In the genomic region with DNA sequence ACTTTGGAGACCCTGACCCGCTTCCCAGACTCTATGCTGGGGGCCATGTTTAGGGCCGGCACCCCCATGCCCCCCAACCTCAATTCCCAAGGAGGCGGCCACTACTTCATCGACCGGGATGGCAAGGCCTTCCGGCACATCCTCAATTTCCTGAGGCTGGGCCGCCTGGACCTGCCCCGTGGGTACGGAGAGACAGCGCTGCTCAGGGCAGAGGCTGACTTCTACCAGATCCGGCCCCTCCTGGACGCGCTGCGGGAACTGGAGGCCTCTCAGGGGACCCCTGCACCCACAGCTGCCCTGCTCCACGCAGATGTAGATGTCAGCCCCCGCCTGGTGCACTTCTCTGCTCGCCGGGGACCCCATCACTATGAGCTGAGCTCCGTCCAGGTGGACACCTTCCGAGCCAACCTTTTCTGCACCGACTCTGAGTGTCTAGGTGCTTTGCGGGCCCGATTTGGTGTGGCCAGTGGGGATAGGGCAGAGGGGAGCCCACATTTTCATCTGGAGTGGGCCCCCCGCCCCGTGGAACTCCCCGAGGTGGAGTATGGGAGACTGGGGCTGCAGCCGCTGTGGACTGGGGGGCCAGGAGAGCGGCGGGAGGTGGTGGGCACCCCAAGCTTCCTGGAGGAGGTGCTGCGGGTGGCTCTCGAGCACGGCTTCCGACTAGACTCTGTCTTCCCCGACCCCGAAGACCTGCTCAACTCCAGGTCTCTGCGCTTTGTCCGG, we compare ENCODE assay signal across 8 cellular contexts. TPM values are rescaled to one million over a fixed set of nuclear protein-coding genes. Genes with fewer than 3 reads are reported as not detected.
DNase-seq lines count a peak whose midpoint lies in the region; ATAC-seq and TF ChIP-seq lines count a peak whose summit lies in the region.

No MANE protein-coding gene starts in this region.

- H3K27me3 ChIP-seq in BJ (ENCODE audit: control insufficient read depth, insufficient read depth, low read length) (no peaks in the 10 kb centered on the region), OCI-LY3 (ENCODE audit: low read depth, low read length) (no peaks in the 10 kb centered on the region), endodermal cell (ENCODE audit: control insufficient read depth, insufficient read depth, low read length, poor library complexity, severe bottlenecking) (no peaks in the 10 kb centered on the region), osteoblast (ENCODE audit: insufficient read depth, low read length) (no peaks in the 10 kb centered on the region)

- H4K20me1 ChIP-seq in OCI-LY3 (ENCODE audit: insufficient read depth, low read length) (no peaks in the 10 kb centered on the region), osteoblast (ENCODE audit: insufficient read depth, low read length) (peaks cover 33% of the 10 kb centered on the region)

- H3K9ac ChIP-seq in OCI-LY3 (ENCODE audit: low read length) (peak overlapping the region; percentile 86; the same call in 1 of the 2 replicates), endodermal cell (ENCODE audit: extremely low read depth, low read length, poor library complexity, severe bottlenecking) (no peak overlapping the region)

- H3K36me3 Mint-ChIP-seq in endodermal cell (ENCODE audit: low read depth): no peaks in the 10 kb centered on the region

- H3K79me2 ChIP-seq in OCI-LY3 (ENCODE audit: low read length) (no peaks in the 10 kb centered on the region), osteoblast (ENCODE audit: insufficient read depth, low read length) (peaks cover 39% of the 10 kb centered on the region)

- H3K27ac ChIP-seq in OCI-LY3 (ENCODE audit: low read length) (no peak overlapping the region), endodermal cell (ENCODE audit: low read depth, low read length) (no peak overlapping the region), osteoblast (ENCODE audit: low read depth, low read length) (no peak overlapping the region)

- H3K27ac Mint-ChIP-seq in endodermal cell: no peak overlapping the region

- WGBS in endodermal cell (ENCODE audit: insufficient coverage in 1 of 2, insufficient read length in 1 of 2), 2 experiments: 93 to 94% methylated on average over 20 to 37 of the region's 37 CpGs

- H3K4me2 ChIP-seq in OCI-LY3 (ENCODE audit: low read length) (peak overlapping the region; percentile 84), osteoblast (ENCODE audit: insufficient read depth, low read length) (peak overlapping the region; percentile 96)

- H3K4me1 Mint-ChIP-seq in endodermal cell: peaks cover 15% of the 10 kb centered on the region

- no peaks in the 10 kb centered on the region for H3K9me3 Mint-ChIP-seq in endodermal cell

- no peak for ATAC-seq in HG03571 (IDR thresholded peaks at IDR 0.05; ENCODE audit: unreplicated experiment)

- H3K9me3 ChIP-seq in OCI-LY3 (ENCODE audit: insufficient read depth, low read length) (no peaks in the 10 kb centered on the region), endodermal cell (ENCODE audit: control insufficient read depth, low read length) (no peaks in the 10 kb centered on the region), osteoblast (ENCODE audit: low read depth, low read length) (no peaks in the 10 kb centered on the region)

- CTCF ChIA-PET in BJ (lab: Yijun Ruan, JAX): interaction anchor here (0.7 to 4.8 kb wide), 4 partner anchors 51 to 208 kb away, joined by 3 to 45 read pairs (median 22); a partner anchor contains a TSS

- POLR2A ChIA-PET in BJ (lab: Charles Lee): interaction anchor here (1.0 kb wide), 1 partner anchor 51 kb away, joined by 3 read pairs; a partner anchor contains a TSS

- no peak overlapping the region for H2AFZ ChIP-seq in OCI-LY3 (ENCODE audit: low read depth, low read length)
- no peak overlapping the region for H2AFZ ChIP-seq in osteoblast (ENCODE audit: low read length)

- H3K4me3 ChIP-seq in BJ (ENCODE audit: low read depth, low read length): peak overlapping the region; percentile 71
- peak overlapping the region; percentile 91 for H3K4me3 ChIP-seq in OCI-LY3 (ENCODE audit: low read length)
- peak overlapping the region; percentile 82 for H3K4me3 ChIP-seq in endodermal cell (ENCODE audit: low read length)
- peak overlapping the region; percentile 95 for H3K4me3 ChIP-seq in osteoblast (ENCODE audit: insufficient read depth, low read length)

- H3K4me1 ChIP-seq in OCI-LY3 (ENCODE audit: low read length) (peaks cover 11% of the 10 kb centered on the region), endodermal cell (ENCODE audit: control insufficient read depth, insufficient read depth, low read length) (peaks cover 5% of the 10 kb centered on the region), osteoblast (ENCODE audit: insufficient read depth, low read length) (peaks cover 48% of the 10 kb centered on the region)

- TF ChIP-seq CTCF in BJ (IDR thresholded peaks at IDR 0.05; ENCODE audit: insufficient read depth, low read depth, low read length) (no peak), OCI-LY3 (IDR thresholded peaks at IDR 0.05; ENCODE audit: low read depth, low read length) (no peak), endodermal cell (conservative IDR thresholded peaks at IDR 0.05) (no peak), osteoblast (IDR thresholded peaks at IDR 0.05; ENCODE audit: extremely low read depth, low read depth, low read length) (no peak)

- DNase-seq in BJ (ENCODE audit: low read depth): no peak
- no peak for DNase-seq in endodermal cell
- peak; percentile 60 for DNase-seq in osteoblast (ENCODE audit: insufficient read length, low spot score, missing footprints)
- DNase-seq in NCI-H82 treated with DMSO at 0.1 percent for 48 hours (lab: John Stamatoyannopoulos, UW; ENCODE audit: unreplicated experiment): no peak
- no peak for DNase-seq in LoVo (ENCODE audit: low spot score)
- no peak for DNase-seq in EL

- peaks cover 24% of the 10 kb centered on the region for H3K27me3 Mint-ChIP-seq in endodermal cell (ENCODE audit: insufficient read depth)

- no peaks in the 10 kb centered on the region for H3K36me3 ChIP-seq in BJ (ENCODE audit: control insufficient read depth, insufficient read depth, low read length)
- no peaks in the 10 kb centered on the region for H3K36me3 ChIP-seq in OCI-LY3 (replicated peaks; ENCODE audit: low read depth, low read length)
- H3K36me3 ChIP-seq in endodermal cell (ENCODE audit: control insufficient read depth, insufficient read depth, low read length): no peaks in the 10 kb centered on the region
- H3K36me3 ChIP-seq in osteoblast (ENCODE audit: insufficient read depth, low read length): no peaks in the 10 kb centered on the region

- peak overlapping the region; percentile 73 for H3K4me3 Mint-ChIP-seq in endodermal cell

RNA-seq across cellular contexts. Expression of a gene that starts 1.1 kb away (rescaled TPM):
- 16.2 and 19.8 TPM in 2 replicates for polyA plus RNA-seq in BJ (2011; rRNA removed)
- polyA minus RNA-seq in BJ (2011; rRNA and poly(A)+ RNA removed): 11.7 and 15.9 TPM in 2 replicates
- total RNA-seq in endodermal cell (1 to 10 TPM; 7.1 to 8.4 TPM), osteoblast (11.5 and 11.9 TPM in 2 replicates)
- polyA plus RNA-seq in endodermal cell (2013, experiment 1 of 2): 9.4 TPM
- polyA plus RNA-seq in endodermal cell (2013, experiment 2 of 2): 8.9 TPM

RNA-seq across cellular contexts. Expression of a gene that starts 1.9 kb away (rescaled TPM):
- not detected in 2 replicates for polyA plus RNA-seq in BJ (2011; rRNA removed)
- not detected in 2 replicates for polyA minus RNA-seq in BJ (2011; rRNA and poly(A)+ RNA removed)
- total RNA-seq in endodermal cell (not detected), osteoblast (not detected in 2 replicates)
- polyA plus RNA-seq in endodermal cell (2013, experiment 1 of 2): not detected
- not detected for polyA plus RNA-seq in endodermal cell (2013, experiment 2 of 2)

RNA-seq across cellular contexts. Expression of a gene that starts 16.7 kb away (rescaled TPM):
- 1.7 and 2.0 TPM in 2 replicates for polyA plus RNA-seq in BJ (2011; rRNA removed)
- polyA minus RNA-seq in BJ (2011; rRNA and poly(A)+ RNA removed): 0.77 and 1.2 TPM in 2 replicates
- total RNA-seq in endodermal cell (1 to 10 TPM; 4.5 to 8.4 TPM), osteoblast (0.59 TPM in 1 of 2 replicates, not detected in the other)
- 5.0 TPM for polyA plus RNA-seq in endodermal cell (2013, experiment 1 of 2)
- 1.4 TPM for polyA plus RNA-seq in endodermal cell (2013, experiment 2 of 2)

RNA-seq across cellular contexts. Expression of a gene that starts 23.9 kb away (rescaled TPM):
- polyA plus RNA-seq in BJ (2011; rRNA removed): 8.0 and 14.9 TPM in 2 replicates
- polyA minus RNA-seq in BJ (2011; rRNA and poly(A)+ RNA removed): 12.9 and 14.8 TPM in 2 replicates
- total RNA-seq in endodermal cell (10 to 100 TPM; 51.3 to 52.7 TPM), osteoblast (14.7 and 18.8 TPM in 2 replicates)
- 38.0 TPM for polyA plus RNA-seq in endodermal cell (2013, experiment 1 of 2)
- polyA plus RNA-seq in endodermal cell (2013, experiment 2 of 2): 30.5 TPM

RNA-seq across cellular contexts. Expression of a gene that starts 27.8 kb away (rescaled TPM):
- polyA plus RNA-seq in BJ (2011; rRNA removed): 1.7 and 2.2 TPM in 2 replicates
- 1.3 and 2.9 TPM in 2 replicates for polyA minus RNA-seq in BJ (2011; rRNA and poly(A)+ RNA removed)
- 10 to 100 TPM; 11.0 to 11.7 TPM for total RNA-seq in endodermal cell
- polyA plus RNA-seq in endodermal cell (2013, experiment 1 of 2): 2.7 TPM
- polyA plus RNA-seq in endodermal cell (2013, experiment 2 of 2): 1.7 TPM
- 0.36 TPM in 1 of 2 replicates, not detected in the other for total RNA-seq in osteoblast
